In genomic region chr19:44845612-44846454, GRCh38 we compare ENCODE assay signal across 8 cellular contexts. TPM values are rescaled to one million over a fixed set of nuclear protein-coding genes. Genes with fewer than 3 reads are reported as not detected.
DNase-seq lines count a peak whose midpoint lies in the region; ATAC-seq and TF ChIP-seq lines count a peak whose summit lies in the region.

Gene NECTIN2 (plus strand): TSS chr19:44846297. CDS start chr19:44846526, 229 bp downstream.

- H3K4me1 Mint-ChIP-seq in natural killer cell, result peaks cover 17 to 33% of the 10 kb centered on the region in 2 donors
- H3K4me1 Mint-ChIP-seq in stimulated activated memory B cell treated with anti-CD40 and anti-IgM and Interleukin-4, amounts not matched to agents 10 μg/mL and 1 μg/mL and 100 μg/mL, for 72 hours, result peaks cover 35% of the 10 kb centered on the region

- H3K27ac Mint-ChIP-seq in natural killer cell, result peak within 1 kb of the TSS; percentile 35 to 61
- H3K27ac Mint-ChIP-seq in stimulated activated memory B cell treated with anti-CD40 and anti-IgM and Interleukin-4, amounts not matched to agents 10 μg/mL and 1 μg/mL and 100 μg/mL, for 72 hours, result peak within 1 kb of the TSS; percentile 1

- TF ChIP-seq CTCF in GM06990 (IDR thresholded peaks at IDR 0.05; ENCODE audit: insufficient read depth, low read length, poor library complexity, severe bottlenecking) (peak; percentile 66), natural killer cell (IDR thresholded peaks at IDR 0.05) (no peak)

- H3K27me3 ChIP-seq in GM06990 (replicated peaks; ENCODE audit: control insufficient read depth, insufficient read depth, low read length), result no peaks in the 10 kb centered on the region

- peak; percentile 70 for TF ChIP-seq POLR2A in Raji (IDR thresholded peaks at IDR 0.05; ENCODE audit: insufficient read depth, low read depth, low read length)

- intact Hi-C loops in natural killer cell (cut with micrococcal nuclease), result loop anchor here (1.0 to 10.0 kb wide), 4 partner anchors 46 to 151 kb away; partner anchors contain the start of gene CEACAM16

- no peaks in the 10 kb centered on the region for H3K9me3 Mint-ChIP-seq in natural killer cell
- H3K9me3 Mint-ChIP-seq in stimulated activated memory B cell treated with anti-CD40 and anti-IgM and Interleukin-4, amounts not matched to agents 10 μg/mL and 1 μg/mL and 100 μg/mL, for 72 hours, result peaks cover 7% of the 10 kb centered on the region

- no peaks in the 10 kb centered on the region for H3K36me3 Mint-ChIP-seq in natural killer cell
- H3K36me3 Mint-ChIP-seq in stimulated activated memory B cell treated with anti-CD40 and anti-IgM and Interleukin-4, amounts not matched to agents 10 μg/mL and 1 μg/mL and 100 μg/mL, for 72 hours, result no peaks in the 10 kb centered on the region

- H3K4me3 Mint-ChIP-seq in natural killer cell, result peak within 1 kb of the TSS; percentile 88
- peak within 1 kb of the TSS; percentile 75 for H3K4me3 Mint-ChIP-seq in stimulated activated memory B cell treated with anti-CD40 and anti-IgM and Interleukin-4, amounts not matched to agents 10 μg/mL and 1 μg/mL and 100 μg/mL, for 72 hours

- peaks cover 0 to 20% of the 10 kb centered on the region in 2 donors for H3K27me3 Mint-ChIP-seq in natural killer cell (ENCODE audit: low read depth in 2 of 2)
- peaks cover 60% of the 10 kb centered on the region for H3K27me3 Mint-ChIP-seq in stimulated activated memory B cell treated with anti-CD40 and anti-IgM and Interleukin-4, amounts not matched to agents 10 μg/mL and 1 μg/mL and 100 μg/mL, for 72 hours

- no peaks in the 10 kb centered on the region for H3K36me3 ChIP-seq in GM06990 (ENCODE audit: control insufficient read depth, insufficient read depth, low read length)

- ATAC-seq in natural killer cell (peak; percentile 73 to 86 (median 75)), GM19328 (IDR thresholded peaks at IDR 0.05; ENCODE audit: unreplicated experiment) (no peak)
- ATAC-seq in stimulated activated memory B cell treated with anti-CD40 and anti-IgM and Interleukin-4, amounts not matched to agents 10 μg/mL and 1 μg/mL and 100 μg/mL, for 72 hours, result peak; percentile 66

- DNase-seq in GM06990 (ENCODE audit: extremely low read depth, insufficient read length) (peak; percentile 88), LoVo (ENCODE audit: low spot score) (peak; percentile 99), fibroblast of peridontal ligament (ENCODE audit: extremely low read depth) (peak; percentile 99), natural killer cell (peak; percentile 74)
- DNase-seq in activated T-helper 9 cell treated with anti-CD3 and anti-CD28 coated beads, Interleukin-2, amount 50 U/mL, for 16 hours (ENCODE audit: low read depth), result peak; percentile 68

- H3K4me3 ChIP-seq in GM06990 (replicated peaks; ENCODE audit: low read depth, low read length), result peak within 1 kb of the TSS; percentile 54

RNA-seq across cellular contexts. Expression of gene NECTIN2, which starts in this region (rescaled TPM):
- total RNA-seq in natural killer cell, result 10 to 100 TPM in 1 of 3 donors, 1 to 10 TPM in 2; 1.6 to 10.3 (median 2.7) TPM
